Comparison of ENCODE assay signal across 7 cellular contexts in genomic region chr13:110955072-110955503, GRCh38. TPM values are rescaled to one million over a fixed set of nuclear protein-coding genes. Genes with fewer than 3 reads are reported as not detected.
DNase-seq lines count a peak whose midpoint lies in the region; ATAC-seq and TF ChIP-seq lines count a peak whose summit lies in the region.
"Not testable (repeated sequence)": the region's sequence is repeated elsewhere in the genome, so short reads cannot be mapped to it uniquely, and the experiment has no call there.

No MANE protein-coding gene starts in this region.

- TF ChIP-seq CTCF in GM12865 (IDR thresholded peaks at IDR 0.05; ENCODE audit: insufficient read depth, low read depth, low read length, missing control alignments); NB4 (IDR thresholded peaks at IDR 0.05; ENCODE audit: low read depth, low read length); chondrocyte (IDR thresholded peaks at IDR 0.05); kidney epithelial cell (IDR thresholded peaks at IDR 0.05; ENCODE audit: insufficient read depth, low read length, poor library complexity, severe bottlenecking): not testable (repeated sequence)

- TF ChIP-seq POLR2A in NB4 (IDR thresholded peaks at IDR 0.05; ENCODE audit: extremely low read depth, insufficient read length): not testable (repeated sequence)

- ATAC-seq in HG02798 (IDR thresholded peaks at IDR 0.05; ENCODE audit: poor library complexity, unreplicated experiment): peak; percentile 67

- DNase-seq in GM12865 (ENCODE audit: low read depth): peak; percentile 39
- peak; percentile 78 for DNase-seq in NB4 (ENCODE audit: low read depth)
- peak; percentile 49 to 60 for DNase-seq in activated CD4-positive, alpha-beta T cell treated with anti-CD3 and anti-CD28 coated beads, Interleukin-2, amount 50 U/mL, for 48 hours
- DNase-seq in chondrocyte (ENCODE audit: low spot score): not testable (repeated sequence)
- peak; percentile 88 for DNase-seq in kidney epithelial cell (ENCODE audit: low read depth)

- H3K4me3 ChIP-seq in GM12865 (ENCODE audit: low read depth, low read length); NB4 (ENCODE audit: low read depth, low read length); kidney epithelial cell (ENCODE audit: low read depth, low read length); skeletal muscle satellite cell (ENCODE audit: low read length): not testable (repeated sequence)

- not testable (repeated sequence) for H3K36me3 ChIP-seq in kidney epithelial cell (ENCODE audit: control insufficient read depth, insufficient read depth, low read length); skeletal muscle satellite cell (ENCODE audit: insufficient read depth, low read length)

- not testable (repeated sequence) for H3K36me3 Mint-ChIP-seq in chondrocyte (ENCODE audit: low read depth)

- H3K4me1 Mint-ChIP-seq in chondrocyte (ENCODE audit: low read depth): peaks cover 32% of the 10 kb centered on the region

- H3K9me3 ChIP-seq in skeletal muscle satellite cell (replicated peaks; ENCODE audit: low read length): not testable (repeated sequence)

- peak overlapping the region; percentile 75 for H3K9ac ChIP-seq in skeletal muscle satellite cell (ENCODE audit: low read depth, low read length)

- not testable (repeated sequence) for H3K27me3 Mint-ChIP-seq in chondrocyte (ENCODE audit: low read depth)

- H3K27me3 ChIP-seq in kidney epithelial cell (ENCODE audit: control insufficient read depth, insufficient read depth, low read length); skeletal muscle satellite cell (ENCODE audit: control insufficient read depth, insufficient read depth, low read length): not testable (repeated sequence)

- peak overlapping the region; percentile 49 for H3K4me2 ChIP-seq in skeletal muscle satellite cell (ENCODE audit: low read length)

- H3K4me1 ChIP-seq in skeletal muscle satellite cell (ENCODE audit: control insufficient read depth, insufficient read depth, low read length): peaks cover 13% of the 10 kb centered on the region

- H3K4me3 Mint-ChIP-seq in chondrocyte (ENCODE audit: unreplicated experiment): not testable (repeated sequence)

- H3K27ac Mint-ChIP-seq in chondrocyte (ENCODE audit: unreplicated experiment): peak overlapping the region; percentile 100

- not testable (repeated sequence) for H3K9me3 Mint-ChIP-seq in chondrocyte (ENCODE audit: low read depth)

RNA-seq across cellular contexts. Expression of gene ANKRD10, which starts 40.2 kb away (rescaled TPM):
- total RNA-seq in chondrocyte (110 to 139 TPM (median 112 TPM) in 3 replicates), kidney epithelial cell (72.4 and 81.9 TPM in 2 replicates)
- total RNA-seq in skeletal muscle satellite cell (2012; rRNA removed): 44.1 and 46.9 TPM in 2 replicates
